Comparison of ENCODE assay signal across 19 cellular contexts in the genomic region with DNA sequence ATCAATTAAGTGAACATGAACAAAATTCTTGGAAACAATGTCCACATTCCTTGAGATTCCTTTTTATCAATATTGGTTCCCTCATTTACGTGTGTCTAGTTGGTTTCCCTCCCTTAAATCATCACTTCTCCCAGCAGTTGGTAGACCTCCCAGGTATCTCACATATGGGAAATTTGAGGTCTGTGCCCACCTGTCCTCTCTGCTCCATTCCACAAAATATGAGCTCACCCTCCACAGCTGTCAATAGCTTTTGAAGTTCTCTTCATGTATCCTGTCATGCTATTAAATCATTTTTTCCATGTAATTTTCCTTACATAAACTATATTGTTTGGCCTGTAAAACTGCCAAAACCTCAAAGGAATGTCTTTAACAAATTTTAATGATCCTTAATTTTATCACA.
DNase-seq lines count a peak whose midpoint lies in the region; ATAC-seq lines count a peak whose summit lies in the region.
"Had no signal": no experiment of that assay in that cellular context is flagged by ENCODE, and none has a peak within 500 bp of the region (broad histone marks: within the 10 kb centered on the region; RNA-seq: fewer than 3 reads in every experiment).

No MANE protein-coding gene starts in this region.

- no peak for ATAC-seq in naive thymus-derived CD8-positive, alpha-beta T cell
- ATAC-seq: CD8-positive, alpha-beta T cell had no signal

- no peak overlapping the region for H3K4me3 Mint-ChIP-seq in naive thymus-derived CD8-positive, alpha-beta T cell
- H3K4me3 Mint-ChIP-seq: B cell; CD4-positive, CD25-positive, alpha-beta regulatory T cell; CD8-positive, alpha-beta T cell had no signal

- no peak overlapping the region for H2BK12ac ChIP-seq in mesenchymal stem cell (ENCODE audit: low read length in 2 of 2)

- H3K4me1 ChIP-seq in mesenchymal stem cell (ENCODE audit: control insufficient read depth, insufficient read depth, low read depth, low read length): peaks cover 2% of the 10 kb centered on the region
- H3K4me1 ChIP-seq: BLaER1, Caco-2 had no signal

- no peaks in the 10 kb centered on the region for H3K9me3 ChIP-seq in mesenchymal stem cell (ENCODE audit: control insufficient read depth, low read length)
- H3K9me3 ChIP-seq: BLaER1, Caco-2 had no signal

- H3K36me3 Mint-ChIP-seq in naive thymus-derived CD8-positive, alpha-beta T cell: no peaks in the 10 kb centered on the region
- H3K36me3 Mint-ChIP-seq: CD4-positive, CD25-positive, alpha-beta regulatory T cell; CD8-positive, alpha-beta T cell had no signal

- in situ Hi-C loops in G401 (cut with HindIII; ENCODE audit: low sequenced_read_pairs): no loop called here

- H3K4me3 ChIP-seq in mesenchymal stem cell (ENCODE audit: insufficient read depth in 1 of 2, low read depth in 1 of 2, low read length in 2 of 2): no peak overlapping the region
- H3K4me3 ChIP-seq: BLaER1 had no signal

- H4K8ac ChIP-seq in mesenchymal stem cell (ENCODE audit: low read length): no peak overlapping the region

- H2AFZ ChIP-seq in mesenchymal stem cell (ENCODE audit: low read depth, low read length): no peak overlapping the region

- H2BK15ac ChIP-seq in mesenchymal stem cell (ENCODE audit: low read depth, poor library complexity, severe bottlenecking): no peak overlapping the region

- POLR2A ChIA-PET in naive thymus-derived CD8-positive, alpha-beta T cell (lab: Charles Lee): no interaction called here

- H3K27me3 Mint-ChIP-seq in naive thymus-derived CD8-positive, alpha-beta T cell: peaks cover 0 to 1% (median 0%) of the 10 kb centered on the region in 5 donors
- H3K27me3 Mint-ChIP-seq: B cell; CD4-positive, CD25-positive, alpha-beta regulatory T cell had no signal

- no peaks in the 10 kb centered on the region for H3K36me3 ChIP-seq in mesenchymal stem cell (ENCODE audit: control insufficient read depth in 1 of 2, insufficient read depth in 2 of 2, low read depth in 1 of 2, low read length in 2 of 2)
- H3K36me3 ChIP-seq: BLaER1 had no signal

- no peak overlapping the region for H3K27ac Mint-ChIP-seq in naive thymus-derived CD8-positive, alpha-beta T cell
- H3K27ac Mint-ChIP-seq: B cell; CD4-positive, CD25-positive, alpha-beta regulatory T cell; CD8-positive, alpha-beta T cell had no signal

- no peaks in the 10 kb centered on the region for H3K79me1 ChIP-seq in mesenchymal stem cell (replicated peaks; ENCODE audit: low read length, poor library complexity, severe bottlenecking)

- H3K4ac ChIP-seq in mesenchymal stem cell (ENCODE audit: low read depth in 1 of 2, low read length in 2 of 2): no peak overlapping the region

- DNase-seq in DMS 273 (lab: John Stamatoyannopoulos, UW; ENCODE audit: unreplicated experiment): peak; percentile 2
- DNase-seq in DMS 273 treated with DMSO at 0.1 percent for 48 hours (lab: John Stamatoyannopoulos, UW): no peak
- DNase-seq in NCI-H2171 treated with DMSO at 0.1 percent for 48 hours (lab: John Stamatoyannopoulos, UW): peak; percentile 66
- no peak for DNase-seq in NCI-H2171 (lab: John Stamatoyannopoulos, UW)
- DNase-seq in mesenchymal stem cell: no peak
- DNase-seq in LoVo (ENCODE audit: low spot score): no peak
- DNase-seq in naive thymus-derived CD8-positive, alpha-beta T cell: no peak
- DNase-seq in G401 (ENCODE audit: low spot score): no peak
- DNase-seq: Caco-2; CD4-positive, CD25-positive, alpha-beta regulatory T cell; CD8-positive, alpha-beta T cell; DMS53; DMS79 treated with DMSO at 0.1 percent for 48 hours; GOT3; H7 had no signal

- no peaks in the 10 kb centered on the region for H3K27me3 ChIP-seq in mesenchymal stem cell (ENCODE audit: control insufficient read depth in 1 of 2, insufficient read depth in 1 of 2, low read length in 2 of 2)
- H3K27me3 ChIP-seq: BLaER1 had no signal

- WGBS in mesenchymal stem cell: 86% methylated on average over 1 of the region's 1 CpG

- no peak overlapping the region for H2BK120ac ChIP-seq in mesenchymal stem cell (ENCODE audit: low read depth, low read length)

- no peak overlapping the region for H3K14ac ChIP-seq in mesenchymal stem cell (ENCODE audit: low read length in 2 of 2)

- no peak overlapping the region for H2BK5ac ChIP-seq in mesenchymal stem cell (ENCODE audit: low read depth, low read length, poor library complexity, severe bottlenecking)

- H3K4me2 ChIP-seq in mesenchymal stem cell (ENCODE audit: low read length, poor library complexity, severe bottlenecking): no peak overlapping the region
- H3K4me2 ChIP-seq: BLaER1 had no signal

- no peaks in the 10 kb centered on the region for H3K4me1 Mint-ChIP-seq in naive thymus-derived CD8-positive, alpha-beta T cell
- H3K4me1 Mint-ChIP-seq: B cell; CD4-positive, CD25-positive, alpha-beta regulatory T cell had no signal

- H3K27ac ChIP-seq in mesenchymal stem cell (ENCODE audit: low read length, poor library complexity, severe bottlenecking): no peak overlapping the region
- H3K27ac ChIP-seq: 22Rv1, BLaER1, C4-2B had no signal

- no peak overlapping the region for H3K18ac ChIP-seq in mesenchymal stem cell (ENCODE audit: low read depth in 1 of 2, low read length in 2 of 2)

- no peak overlapping the region for H3K9ac ChIP-seq in mesenchymal stem cell (ENCODE audit: low read length)
- H3K9ac ChIP-seq: BLaER1 had no signal

- no peak overlapping the region for H3K23ac ChIP-seq in mesenchymal stem cell (ENCODE audit: low read length in 2 of 2)

- peaks cover 0 to 9% (median 0%) of the 10 kb centered on the region in 9 donors for H3K9me3 Mint-ChIP-seq in naive thymus-derived CD8-positive, alpha-beta T cell

- peak overlapping the region; percentile 93 for H2AK5ac ChIP-seq in mesenchymal stem cell (ENCODE audit: low read length, severe bottlenecking)

- H4K91ac ChIP-seq in mesenchymal stem cell (ENCODE audit: low read length): no peak overlapping the region

Comparison
In these comparisons a context has a peak if more than half of its experiments do, and no peak if none do; other contexts are left out.
1. DNase-seq: peak in DMS 273 (single experiment) and NCI-H2171 treated with DMSO at 0.1 percent for 48 hours (single experiment); none in DMS 273 treated with DMSO at 0.1 percent for 48 hours (single experiment), NCI-H2171 (single experiment), mesenchymal stem cell (single experiment), LoVo (single experiment), naive thymus-derived CD8-positive, alpha-beta T cell (0 of 10) and G401 (single experiment).